23 cellular contexts compared by ENCODE assay signal in genomic region chr1:83961571-83962295, GRCh38. TPM values are rescaled to one million over a fixed set of nuclear protein-coding genes. Genes with fewer than 3 reads are reported as not detected.
DNase-seq lines count a peak whose midpoint lies in the region; ATAC-seq, FAIRE-seq and TF ChIP-seq lines count a peak whose summit lies in the region.
"Had no signal": no experiment of that assay in that cellular context is flagged by ENCODE, and none has a peak within 500 bp of the region (broad histone marks: within the 10 kb centered on the region; RNA-seq: fewer than 3 reads in every experiment).

No MANE protein-coding gene starts in this region.

- H3K27ac Mint-ChIP-seq in astrocyte (ENCODE audit: unreplicated experiment), result no peak overlapping the region
- H3K27ac Mint-ChIP-seq in activated naive CD8-positive, alpha-beta T cell treated with anti-CD3 and anti-CD28 coated beads for 36 hours, result no peak overlapping the region
- H3K27ac Mint-ChIP-seq: activated CD8-positive, alpha-beta memory T cell treated with anti-CD3 and anti-CD28 coated beads, Interleukin-2, amount 10 ng/mL, durations not matched to agents 7 days and 5 days; activated naive CD4-positive, alpha-beta T cell treated with anti-CD3 and anti-CD28 coated beads, Interleukin-2, amount 10 ng/mL, durations not matched to agents 7 days and 5 days; activated T-helper 1 cell treated with anti-CD3 and anti-CD28 coated beads, Interleukin-12 subunit alpha, Interleukin-12 subunit beta, Interleukin-2, Interleukin-4 antibody, amounts not matched to agents 30 ng/mL and 10 ng/mL and 1 ng/mL, durations not matched to agents 14 hours and 24 hours and 36 hours; memory B cell had no signal

- no peak overlapping the region for H3K9ac ChIP-seq in astrocyte (ENCODE audit: low read length)

- FAIRE-seq in H54 (lab: Jason Lieb, UNC) (peak; percentile 6), astrocyte (lab: Jason Lieb, UNC) (no peak)
- FAIRE-seq: GM12892, urothelium cell line had no signal

- H3K4me3 Mint-ChIP-seq in astrocyte (ENCODE audit: unreplicated experiment), result no peak overlapping the region
- no peak overlapping the region for H3K4me3 Mint-ChIP-seq in activated T-cell treated with anti-CD3 and anti-CD28 coated beads, Interleukin-2, amount 50 U/mL, for 4 hours
- H3K4me3 Mint-ChIP-seq in activated naive CD8-positive, alpha-beta T cell treated with anti-CD3 and anti-CD28 coated beads for 36 hours, result no peak overlapping the region
- H3K4me3 Mint-ChIP-seq: activated CD8-positive, alpha-beta memory T cell treated with anti-CD3 and anti-CD28 coated beads, Interleukin-2, amount 10 ng/mL, durations not matched to agents 7 days and 5 days; activated naive CD4-positive, alpha-beta T cell treated with anti-CD3 and anti-CD28 coated beads, Interleukin-2, amount 10 ng/mL, durations not matched to agents 7 days and 5 days; activated T-helper 1 cell treated with anti-CD3 and anti-CD28 coated beads, Interleukin-12 subunit alpha, Interleukin-12 subunit beta, Interleukin-2, Interleukin-4 antibody, amounts not matched to agents 30 ng/mL and 10 ng/mL and 1 ng/mL, durations not matched to agents 14 hours and 24 hours and 36 hours; memory B cell had no signal

- no peaks in the 10 kb centered on the region for H3K36me3 ChIP-seq in astrocyte (ENCODE audit: insufficient read depth, low read length)

- TF ChIP-seq POLR2A in H54 (IDR thresholded peaks at IDR 0.05; ENCODE audit: low read depth, low read length), result no peak

- TF ChIP-seq CTCF in astrocyte (IDR thresholded peaks at IDR 0.05; ENCODE audit: insufficient read depth, low read depth, low read length), result no peak

- no peaks in the 10 kb centered on the region for H3K36me3 Mint-ChIP-seq in astrocyte (ENCODE audit: low read depth, unreplicated experiment)
- H3K36me3 Mint-ChIP-seq in activated T-cell treated with anti-CD3 and anti-CD28 coated beads, Interleukin-2, amount 50 U/mL, for 4 hours (ENCODE audit: insufficient read depth), result no peaks in the 10 kb centered on the region
- no peaks in the 10 kb centered on the region for H3K36me3 Mint-ChIP-seq in activated naive CD8-positive, alpha-beta T cell treated with anti-CD3 and anti-CD28 coated beads for 36 hours
- H3K36me3 Mint-ChIP-seq: activated CD8-positive, alpha-beta memory T cell treated with anti-CD3 and anti-CD28 coated beads, Interleukin-2, amount 10 ng/mL, durations not matched to agents 7 days and 5 days; activated naive CD4-positive, alpha-beta T cell treated with anti-CD3 and anti-CD28 coated beads, Interleukin-2, amount 10 ng/mL, durations not matched to agents 7 days and 5 days; memory B cell had no signal

- H3K4me2 ChIP-seq in astrocyte (ENCODE audit: low read length), result no peak overlapping the region

- in situ Hi-C loops in ACHN (cut with HindIII; ENCODE audit: low pct_ligation_motif_present, low pct_unique_long_range_greater_than_20kb, low sequenced_read_pairs), result no loop called here

- no peak overlapping the region for H3K4me3 ChIP-seq in astrocyte (ENCODE audit: insufficient read depth, low read depth, low read length)
- H3K4me3 ChIP-seq: skin epidermis had no signal

- H3K4me1 Mint-ChIP-seq in astrocyte (ENCODE audit: low read depth, unreplicated experiment), result peaks cover 10% of the 10 kb centered on the region
- H3K4me1 Mint-ChIP-seq in activated T-cell treated with anti-CD3 and anti-CD28 coated beads, Interleukin-2, amount 50 U/mL, for 4 hours (ENCODE audit: low read depth), result no peaks in the 10 kb centered on the region
- no peaks in the 10 kb centered on the region for H3K4me1 Mint-ChIP-seq in activated naive CD8-positive, alpha-beta T cell treated with anti-CD3 and anti-CD28 coated beads for 36 hours
- H3K4me1 Mint-ChIP-seq: activated CD8-positive, alpha-beta memory T cell treated with anti-CD3 and anti-CD28 coated beads, Interleukin-2, amount 10 ng/mL, durations not matched to agents 7 days and 5 days; activated naive CD4-positive, alpha-beta T cell treated with anti-CD3 and anti-CD28 coated beads, Interleukin-2, amount 10 ng/mL, durations not matched to agents 7 days and 5 days; memory B cell had no signal

- no peak overlapping the region for H2AFZ ChIP-seq in astrocyte (ENCODE audit: low read depth, low read length)

- ATAC-seq in GM21619 (IDR thresholded peaks at IDR 0.05; ENCODE audit: unreplicated experiment), result no peak
- no peak for ATAC-seq in activated T-cell treated with anti-CD3 and anti-CD28 coated beads, Interleukin-2, amount 50 U/mL, for 4 hours
- ATAC-seq: activated CD8-positive, alpha-beta memory T cell treated with anti-CD3 and anti-CD28 coated beads, Interleukin-2, amount 10 ng/mL, durations not matched to agents 7 days and 5 days had no signal

- H3K79me2 ChIP-seq in astrocyte (ENCODE audit: insufficient read depth, low read length), result no peaks in the 10 kb centered on the region

- H3K27me3 ChIP-seq in astrocyte (ENCODE audit: insufficient read depth, low read length), result no peaks in the 10 kb centered on the region

- H3K9me3 ChIP-seq in astrocyte (ENCODE audit: insufficient read depth, low read depth, low read length), result no peaks in the 10 kb centered on the region

- DNase-seq in H54 (ENCODE audit: insufficient read length, low spot score) (no peak), astrocyte (ENCODE audit: low read depth) (peak; percentile 20), foreskin melanocyte (peak; percentile 62), substantia nigra (lab: John Stamatoyannopoulos, UW) (no peak), ACHN (no peak)
- DNase-seq in activated T-cell treated with anti-CD3 and anti-CD28 coated beads, Interleukin-2, amount 50 U/mL, for 4 hours, result no peak
- DNase-seq in activated naive CD8-positive, alpha-beta T cell treated with anti-CD3 and anti-CD28 coated beads for 36 hours, result no peak
- DNase-seq: activated CD4-positive, alpha-beta T cell treated with anti-CD3 and anti-CD28 coated beads, Interleukin-2, amount 50 U/mL, for 1 hour; activated CD8-positive, alpha-beta memory T cell treated with anti-CD3 and anti-CD28 coated beads, Interleukin-2, amount 10 ng/mL, durations not matched to agents 7 days and 5 days; activated naive CD4-positive, alpha-beta T cell treated with anti-CD3 and anti-CD28 coated beads, Interleukin-2, amount 10 ng/mL, durations not matched to agents 7 days and 5 days; kidney glomerular epithelial cell; NCI-H1092; NCI-H1930; NCI-H2227 treated with DMSO at 0.1 percent for 48 hours; NCI-H774; OCI-M1; T-helper 9 cell had no signal

- H3K27me3 Mint-ChIP-seq in astrocyte (ENCODE audit: low read depth, unreplicated experiment), result no peaks in the 10 kb centered on the region
- peaks cover 3% of the 10 kb centered on the region for H3K27me3 Mint-ChIP-seq in activated T-cell treated with anti-CD3 and anti-CD28 coated beads, Interleukin-2, amount 50 U/mL, for 4 hours (ENCODE audit: low read depth)
- peaks cover 12% of the 10 kb centered on the region for H3K27me3 Mint-ChIP-seq in activated naive CD8-positive, alpha-beta T cell treated with anti-CD3 and anti-CD28 coated beads for 36 hours

- H3K4me1 ChIP-seq in astrocyte (ENCODE audit: insufficient read depth, low read length), result no peaks in the 10 kb centered on the region

- no peaks in the 10 kb centered on the region for H4K20me1 ChIP-seq in astrocyte (ENCODE audit: insufficient read depth, low read length)

- H3K9me3 Mint-ChIP-seq in astrocyte (ENCODE audit: unreplicated experiment), result no peaks in the 10 kb centered on the region
- H3K9me3 Mint-ChIP-seq in activated T-cell treated with anti-CD3 and anti-CD28 coated beads, Interleukin-2, amount 50 U/mL, for 4 hours, result no peaks in the 10 kb centered on the region
- no peaks in the 10 kb centered on the region for H3K9me3 Mint-ChIP-seq in activated naive CD8-positive, alpha-beta T cell treated with anti-CD3 and anti-CD28 coated beads for 36 hours
- H3K9me3 Mint-ChIP-seq: activated naive CD4-positive, alpha-beta T cell treated with anti-CD3 and anti-CD28 coated beads, Interleukin-2, amount 10 ng/mL, durations not matched to agents 7 days and 5 days; activated T-helper 1 cell treated with anti-CD3 and anti-CD28 coated beads, Interleukin-12 subunit alpha, Interleukin-12 subunit beta, Interleukin-2, Interleukin-4 antibody, amounts not matched to agents 30 ng/mL and 10 ng/mL and 1 ng/mL, durations not matched to agents 14 hours and 24 hours and 36 hours; memory B cell had no signal

- H3K27ac ChIP-seq in astrocyte (ENCODE audit: low read depth, low read length) (no peak overlapping the region), substantia nigra (ENCODE audit: low read depth, low read length, poor library complexity, severe bottlenecking) (peak overlapping the region; percentile 87)
- H3K27ac ChIP-seq: skin epidermis had no signal

RNA-seq across cellular contexts. Expression of gene TTLL7, which starts 37.2 kb away (rescaled TPM):
- total RNA-seq in astrocyte, result 28.5 and 28.7 TPM in 2 replicates
- under 1 TPM; 0.05 to 0.57 (median 0.40) TPM for total RNA-seq in activated T-cell treated with anti-CD3 and anti-CD28 coated beads, Interleukin-2, amount 50 U/mL, for 4 hours
- 1 to 10 TPM in 1 of 2 experiments, under 1 TPM in 1; 0.36 to 2.7 TPM for total RNA-seq in activated naive CD8-positive, alpha-beta T cell treated with anti-CD3 and anti-CD28 coated beads for 36 hours

Comparison
In these comparisons a context has a peak if more than half of its experiments do, and no peak if none do; other contexts are left out.
1. DNase-seq: peak in astrocyte (single experiment) and foreskin melanocyte (single experiment); none in H54 (single experiment), substantia nigra (0 of 49), ACHN (single experiment), activated T-cell treated with anti-CD3 and anti-CD28 coated beads, Interleukin-2, amount 50 U/mL, for 4 hours (single experiment) and activated naive CD8-positive, alpha-beta T cell treated with anti-CD3 and anti-CD28 coated beads for 36 hours (single experiment).